2 cellular contexts compared by ENCODE assay signal in genomic region chr7:149832332-149833041, GRCh38.
TF ChIP-seq lines count a peak whose summit lies in the region.

No MANE protein-coding gene starts in this region.

TF ChIP-seq in SK-N-SH treated with all-trans-retinoic acid at 6 μM for 48 hours, 23 proteins besides CTCF, POLR2A, EP300 and RAD21 (continued from another document):
- TF ChIP-seq GLIS3 (CRISPR knock-in tag; IDR thresholded peaks at IDR 0.05) (no peak), SNAI2 (CRISPR knock-in tag; IDR thresholded peaks at IDR 0.05) (no peak), PPARA (CRISPR knock-in tag; IDR thresholded peaks at IDR 0.05; ENCODE audit: borderline replicate concordance) (no peak), ZC3H10 (CRISPR knock-in tag; IDR thresholded peaks at IDR 0.05) (no peak), ZNF565 (CRISPR knock-in tag; conservative IDR thresholded peaks at IDR 0.05; ENCODE audit: low read depth) (no peak), PATZ1 (CRISPR knock-in tag; IDR thresholded peaks at IDR 0.05; ENCODE audit: borderline replicate concordance) (no peak), ARNTL (CRISPR knock-in tag; IDR thresholded peaks at IDR 0.05; ENCODE audit: borderline replicate concordance, low read depth) (no peak)
- TF ChIP-seq, protein P1, sequence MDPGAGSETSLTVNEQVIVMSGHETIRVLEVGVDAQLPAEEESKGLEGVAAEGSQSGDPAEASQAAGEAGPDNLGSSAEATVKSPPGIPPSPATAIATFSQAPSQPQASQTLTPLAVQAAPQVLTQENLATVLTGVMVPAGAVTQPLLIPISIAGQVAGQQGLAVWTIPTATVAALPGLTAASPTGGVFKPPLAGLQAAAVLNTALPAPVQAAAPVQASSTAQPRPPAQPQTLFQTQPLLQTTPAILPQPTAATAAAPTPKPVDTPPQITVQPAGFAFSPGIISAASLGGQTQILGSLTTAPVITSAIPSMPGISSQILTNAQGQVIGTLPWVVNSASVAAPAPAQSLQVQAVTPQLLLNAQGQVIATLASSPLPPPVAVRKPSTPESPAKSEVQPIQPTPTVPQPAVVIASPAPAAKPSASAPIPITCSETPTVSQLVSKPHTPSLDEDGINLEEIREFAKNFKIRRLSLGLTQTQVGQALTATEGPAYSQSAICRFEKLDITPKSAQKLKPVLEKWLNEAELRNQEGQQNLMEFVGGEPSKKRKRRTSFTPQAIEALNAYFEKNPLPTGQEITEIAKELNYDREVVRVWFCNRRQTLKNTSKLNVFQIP (CRISPR knock-in tag; IDR thresholded peaks at IDR 0.05; ENCODE audit: borderline replicate concordance, low read depth), result no peak

TF ChIP-seq in SK-N-SH, 30 proteins besides CTCF, POLR2A, EP300 and RAD21 (continued from another document):
- TF ChIP-seq TEAD4 (IDR thresholded peaks at IDR 0.05; ENCODE audit: borderline replicate concordance, insufficient read depth), result no peak
- TF ChIP-seq, protein P2, sequence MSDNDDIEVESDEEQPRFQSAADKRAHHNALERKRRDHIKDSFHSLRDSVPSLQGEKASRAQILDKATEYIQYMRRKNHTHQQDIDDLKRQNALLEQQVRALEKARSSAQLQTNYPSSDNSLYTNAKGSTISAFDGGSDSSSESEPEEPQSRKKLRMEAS (IDR thresholded peaks at IDR 0.05; ENCODE audit: low read depth), result no peak
- no peak for TF ChIP-seq TCF12 (IDR thresholded peaks at IDR 0.05)
- TF ChIP-seq, protein P3, sequence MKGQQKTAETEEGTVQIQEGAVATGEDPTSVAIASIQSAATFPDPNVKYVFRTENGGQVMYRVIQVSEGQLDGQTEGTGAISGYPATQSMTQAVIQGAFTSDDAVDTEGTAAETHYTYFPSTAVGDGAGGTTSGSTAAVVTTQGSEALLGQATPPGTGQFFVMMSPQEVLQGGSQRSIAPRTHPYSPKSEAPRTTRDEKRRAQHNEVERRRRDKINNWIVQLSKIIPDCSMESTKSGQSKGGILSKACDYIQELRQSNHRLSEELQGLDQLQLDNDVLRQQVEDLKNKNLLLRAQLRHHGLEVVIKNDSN (IDR thresholded peaks at IDR 0.05; ENCODE audit: borderline replicate concordance, low read depth), result no peak
- no peak for TF ChIP-seq NFIC (IDR thresholded peaks at IDR 0.05; ENCODE audit: borderline replicate concordance)
- no peak for TF ChIP-seq ELF1 (IDR thresholded peaks at IDR 0.05)
- TF ChIP-seq RFX5 (IDR thresholded peaks at IDR 0.05; ENCODE audit: low read length), result no peak
- TF ChIP-seq FOSL2 (IDR thresholded peaks at IDR 0.05; ENCODE audit: borderline replicate concordance, low read depth), result no peak
- no peak for TF ChIP-seq SMC3 (IDR thresholded peaks at IDR 0.05; ENCODE audit: low read depth, low read length)
- no peak for TF ChIP-seq RCOR1 (IDR thresholded peaks at IDR 0.05; ENCODE audit: low read length)
- no peak for TF ChIP-seq RXRA (IDR thresholded peaks at IDR 0.05; ENCODE audit: borderline replicate concordance, low read depth)
- TF ChIP-seq, protein P4, sequence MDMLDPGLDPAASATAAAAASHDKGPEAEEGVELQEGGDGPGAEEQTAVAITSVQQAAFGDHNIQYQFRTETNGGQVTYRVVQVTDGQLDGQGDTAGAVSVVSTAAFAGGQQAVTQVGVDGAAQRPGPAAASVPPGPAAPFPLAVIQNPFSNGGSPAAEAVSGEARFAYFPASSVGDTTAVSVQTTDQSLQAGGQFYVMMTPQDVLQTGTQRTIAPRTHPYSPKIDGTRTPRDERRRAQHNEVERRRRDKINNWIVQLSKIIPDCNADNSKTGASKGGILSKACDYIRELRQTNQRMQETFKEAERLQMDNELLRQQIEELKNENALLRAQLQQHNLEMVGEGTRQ (IDR thresholded peaks at IDR 0.05; ENCODE audit: borderline replicate concordance, low read depth, low read length), result no peak
